In the genomic region with DNA sequence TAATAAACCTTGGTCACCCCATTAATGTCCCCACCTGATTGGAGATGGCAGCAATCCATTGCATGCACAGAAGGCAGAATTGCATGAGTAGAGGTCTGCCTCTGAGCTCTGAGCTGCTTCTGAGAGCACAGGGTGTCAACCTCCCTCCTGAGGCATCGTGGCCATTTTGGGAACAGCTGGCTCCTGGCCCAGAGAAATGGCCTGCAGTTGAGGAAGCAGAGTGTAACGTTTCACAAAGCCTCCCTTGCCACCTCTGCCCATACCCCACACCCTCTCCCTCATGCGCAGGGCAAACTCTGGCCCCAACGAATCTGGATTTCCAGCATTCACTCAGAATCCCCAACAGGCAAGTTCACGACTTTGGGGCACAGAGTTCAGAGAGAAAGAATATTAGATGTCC, we compare ENCODE assay signal across 16 cellular contexts.
A peak's percentile ranks its signal among the peaks of the same experiment; 100 is the strongest.
DNase-seq lines count a peak whose midpoint lies in the region; ATAC-seq and TF ChIP-seq lines count a peak whose summit lies in the region.
"Had no signal": no experiment of that assay in that cellular context is flagged by ENCODE, and none has a peak within 500 bp of the region (broad histone marks: within the 10 kb centered on the region; RNA-seq: fewer than 3 reads in every experiment).

No MANE protein-coding gene starts in this region.

- DNase-seq in BE2C = peak; percentile 28
- DNase-seq in Caco-2 = no peak
- no peak for DNase-seq in activated CD4-positive, alpha-beta T cell treated with anti-CD3 and anti-CD28 coated beads, Interleukin-2, amount 50 U/mL, for 4 hours
- no peak for DNase-seq in AG08396 (ENCODE audit: low spot score)
- DNase-seq: activated CD8-positive, alpha-beta T cell treated with anti-CD3 and anti-CD28 coated beads for 36 hours; activated gamma-delta T cell treated with Interleukin-2 at 50 U/mL for 16 hours; CD8-positive, alpha-beta T cell; effector memory CD4-positive, alpha-beta T cell; naive B cell; NCI-H1048 had no signal

- H3K27ac Mint-ChIP-seq in Caco-2 (ENCODE audit: unreplicated experiment) (no peak overlapping the region), nephron (peak overlapping the region; percentile 69 to 97 (median 71))
- H3K27ac Mint-ChIP-seq: activated CD8-positive, alpha-beta T cell treated with anti-CD3 and anti-CD28 coated beads for 36 hours; CD8-positive, alpha-beta T cell; T-helper 2 cell treated with Interferon-gamma antibody and Interleukin-4, amounts not matched to agents 5 μg/mL and 100 μg/mL, for 36 hours had no signal

- CTCF ChIA-PET in Caco-2 (lab: Charles Lee) = interaction anchor here (0.6 kb wide), 2 partner anchors 194 to 410 kb away, joined by 3 to 5 read pairs; no protein-coding TSS in a partner anchor

- no peaks in the 10 kb centered on the region for H3K36me3 ChIP-seq in BE2C
- no peaks in the 10 kb centered on the region for H3K36me3 ChIP-seq in Caco-2 (ENCODE audit: control insufficient read depth, insufficient read depth, low read length)

- no peaks in the 10 kb centered on the region for H3K36me3 Mint-ChIP-seq in Caco-2 (ENCODE audit: insufficient read depth, unreplicated experiment)
- H3K36me3 Mint-ChIP-seq in nephron (ENCODE audit: low read depth) = no peaks in the 10 kb centered on the region
- H3K36me3 Mint-ChIP-seq: CD8-positive, alpha-beta T cell; naive B cell had no signal

- peak overlapping the region; percentile 56 for H3K4me3 Mint-ChIP-seq in Caco-2 (ENCODE audit: unreplicated experiment)
- H3K4me3 Mint-ChIP-seq in nephron = peak overlapping the region in 2 of 3 experiments; percentile 9 to 56
- H3K4me3 Mint-ChIP-seq: activated CD8-positive, alpha-beta T cell treated with anti-CD3 and anti-CD28 coated beads for 36 hours; CD8-positive, alpha-beta T cell; naive B cell; T-helper 2 cell treated with Interferon-gamma antibody and Interleukin-4, amounts not matched to agents 5 μg/mL and 100 μg/mL, for 36 hours had no signal

- H3K4me1 Mint-ChIP-seq in Caco-2 (ENCODE audit: low read depth, unreplicated experiment) = peaks cover 21% of the 10 kb centered on the region
- H3K4me1 Mint-ChIP-seq in nephron = peaks cover 48% of the 10 kb centered on the region

- ATAC-seq in HG02885 (IDR thresholded peaks at IDR 0.05; ENCODE audit: poor library complexity, unreplicated experiment) (no peak), GM21447 (IDR thresholded peaks at IDR 0.05; ENCODE audit: unreplicated experiment) (no peak)
- ATAC-seq: activated CD8-positive, alpha-beta T cell treated with anti-CD3 and anti-CD28 coated beads for 36 hours; CD8-positive, alpha-beta T cell had no signal

- H3K4me1 ChIP-seq in BE2C (peaks cover 36% of the 10 kb centered on the region), Caco-2 (peaks cover 32% of the 10 kb centered on the region)

- H3K27me3 ChIP-seq in BE2C = no peaks in the 10 kb centered on the region
- peaks cover 1% of the 10 kb centered on the region; the same call in 1 of the 2 replicates for H3K27me3 ChIP-seq in Caco-2 (replicated peaks; ENCODE audit: control insufficient read depth, insufficient read depth, low read length)

- H3K27ac ChIP-seq in VCaP = peak overlapping the region; percentile 92
- H3K27ac ChIP-seq: skin epidermis had no signal

- BruUV-seq in Caco-2 (replicated peaks; lab: Mats Ljungman, UMichigan) = no TSS peak

- H3K9me3 Mint-ChIP-seq in Caco-2 (ENCODE audit: unreplicated experiment) (no peaks in the 10 kb centered on the region), nephron (no peaks in the 10 kb centered on the region)
- H3K9me3 Mint-ChIP-seq: activated CD8-positive, alpha-beta T cell treated with anti-CD3 and anti-CD28 coated beads for 36 hours; CD8-positive, alpha-beta T cell; T-helper 2 cell treated with Interferon-gamma antibody and Interleukin-4, amounts not matched to agents 5 μg/mL and 100 μg/mL, for 36 hours had no signal

- TF ChIP-seq CTCF in BE2C (IDR thresholded peaks at IDR 0.05; ENCODE audit: low read depth, low read length) (no peak), Caco-2 (IDR thresholded peaks at IDR 0.05; ENCODE audit: insufficient read depth in 1 of 2, low read depth in 1 of 2, low read length in 1 of 2, severe bottlenecking in 1 of 2, unreplicated experiment in 1 of 2) (no peak), VCaP (conservative IDR thresholded peaks at IDR 0.05) (no peak), nephron (IDR thresholded peaks at IDR 0.05; ENCODE audit: unreplicated experiment in 3 of 3) (no peak)

- intact Hi-C loops in Caco-2 (cut with micrococcal nuclease; ENCODE audit: unreplicated experiment) = loop anchor here (1.0 to 10.0 kb wide), 2 partner anchors 12 to 304 kb away; no protein-coding TSS in a partner anchor

- H3K27me3 Mint-ChIP-seq in Caco-2 (ENCODE audit: insufficient read depth, unreplicated experiment) (no peaks in the 10 kb centered on the region), nephron (ENCODE audit: low read depth) (peaks cover 14% of the 10 kb centered on the region)

- no peaks in the 10 kb centered on the region for H3K9me3 ChIP-seq in BE2C
- H3K9me3 ChIP-seq in Caco-2 = no peaks in the 10 kb centered on the region

- H3K4me3 ChIP-seq in BE2C (ENCODE audit: low read depth, low read length) (peak overlapping the region; percentile 51), Caco-2 (ENCODE audit: low read depth, low read length) (no peak overlapping the region)
- H3K4me3 ChIP-seq: skin epidermis had no signal

- POLR2A ChIA-PET in Caco-2 (lab: Charles Lee) = no interaction called here
